14 cellular contexts compared by ENCODE assay signal in genomic region chr22:41995211-41995610, GRCh38. TPM values are rescaled to one million over a fixed set of nuclear protein-coding genes. Genes with fewer than 3 reads are reported as not detected.
"Had no signal": no experiment of that assay in that cellular context is flagged by ENCODE, and none has a peak within 500 bp of the region (broad histone marks: within the 10 kb centered on the region; RNA-seq: fewer than 3 reads in every experiment).

No MANE protein-coding gene starts in this region.

- ATAC-seq: left lung; mucosa of descending colon; naive thymus-derived CD8-positive, alpha-beta T cell had no signal

- H3K27ac Mint-ChIP-seq: activated naive CD4-positive, alpha-beta T cell treated with anti-CD3 and anti-CD28 coated beads, Interleukin-2, amount 10 ng/mL, durations not matched to agents 7 days and 5 days; activated T-helper 2 cell treated with anti-CD3 and anti-CD28 coated beads, Interferon-gamma antibody, Interleukin-2, Interleukin-4, amounts not matched to agents 10 μg/mL and 5 μg/mL and 100 μg/mL, durations not matched to agents 14 hours and 24 hours and 36 hours had no signal

- H3K4me3 Mint-ChIP-seq: activated naive CD4-positive, alpha-beta T cell treated with anti-CD3 and anti-CD28 coated beads, Interleukin-2, amount 10 ng/mL, durations not matched to agents 7 days and 5 days; naive thymus-derived CD8-positive, alpha-beta T cell had no signal

- DNase-seq: activated CD4-positive, alpha-beta T cell treated with anti-CD3 and anti-CD28 coated beads, Interleukin-2, amount 50 U/mL, for 48 hours; activated naive CD4-positive, alpha-beta T cell treated with anti-CD3 and anti-CD28 coated beads, Interleukin-2, amount 10 ng/mL, durations not matched to agents 7 days and 5 days; colonic mucosa; esophagus squamous epithelium; left lung; mammary epithelial cell; mucosa of descending colon; naive thymus-derived CD8-positive, alpha-beta T cell; stimulated activated CD4-positive, alpha-beta T cell treated with anti-CD3 and anti-CD28 coated beads, Interleukin-4, amount 100 ng/mL, for 1 hour; stimulated activated naive CD4-positive, alpha-beta T cell; trophoblast cell had no signal

RNA-seq across cellular contexts. Expression of gene WBP2NL, which starts 3.4 kb away (rescaled TPM):
- total RNA-seq: cardiac muscle cell, hepatocyte had no signal
